Comparison of ENCODE assay signal across 8 cellular contexts in the genomic region with DNA sequence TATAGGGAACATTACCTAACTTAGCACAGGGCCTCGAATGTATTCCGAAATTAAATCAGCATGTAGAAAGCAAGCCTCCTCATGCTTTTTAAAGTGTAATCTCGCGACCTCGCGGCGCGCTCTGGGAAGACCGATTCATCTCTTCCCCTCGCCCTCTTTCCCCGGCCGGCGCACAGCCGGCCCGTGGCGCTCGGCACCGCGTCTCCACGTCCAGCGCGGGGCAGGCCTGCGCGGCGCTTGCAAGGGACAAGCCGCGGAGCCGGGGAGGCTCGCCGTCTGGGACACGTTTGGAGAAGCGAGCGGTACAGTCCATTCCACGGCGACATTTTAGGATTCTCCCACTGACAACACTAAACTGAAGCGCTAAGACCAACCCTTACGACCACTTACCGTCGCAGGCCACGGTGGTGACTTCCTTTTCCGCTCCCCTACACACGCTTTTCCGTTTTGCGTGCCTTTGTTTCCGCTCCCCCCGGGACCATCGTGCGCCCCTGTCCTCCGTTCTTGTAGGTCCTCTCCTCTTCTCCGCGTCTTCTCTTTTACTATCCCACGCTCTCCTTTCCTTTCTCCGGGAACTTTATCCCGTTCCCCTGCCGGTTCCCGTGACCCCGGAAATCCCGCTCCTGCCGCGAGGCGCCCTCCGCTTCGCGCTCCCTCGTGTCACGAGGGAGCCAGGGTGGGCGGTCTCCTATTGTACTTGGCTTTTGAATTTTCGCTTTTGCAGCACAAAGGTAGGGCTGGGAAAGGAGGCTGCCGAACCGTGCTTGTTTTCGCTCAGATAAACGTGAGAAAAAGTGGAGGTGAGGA.
DNase-seq lines count a peak whose midpoint lies in the region; ATAC-seq, FAIRE-seq and TF ChIP-seq lines count a peak whose summit lies in the region.

A gene with protein sequence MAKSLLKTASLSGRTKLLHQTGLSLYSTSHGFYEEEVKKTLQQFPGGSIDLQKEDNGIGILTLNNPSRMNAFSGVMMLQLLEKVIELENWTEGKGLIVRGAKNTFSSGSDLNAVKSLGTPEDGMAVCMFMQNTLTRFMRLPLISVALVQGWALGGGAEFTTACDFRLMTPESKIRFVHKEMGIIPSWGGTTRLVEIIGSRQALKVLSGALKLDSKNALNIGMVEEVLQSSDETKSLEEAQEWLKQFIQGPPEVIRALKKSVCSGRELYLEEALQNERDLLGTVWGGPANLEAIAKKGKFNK (minus strand): TSS at position 664 of the 807 bp plus-strand sequence. CDS start 12,581 bp downstream, outside the sequence.

- no peak for TF ChIP-seq CTCF in astrocyte of the spinal cord (IDR thresholded peaks at IDR 0.05; ENCODE audit: low read depth, low read length)

- peak; percentile 40 for DNase-seq in GM18507 (ENCODE audit: extremely low spot score, insufficient read length, low read depth)
- peak; percentile 55 to 60 for DNase-seq in NCI-H187 (lab: John Stamatoyannopoulos, UW)
- peak; percentile 31 for DNase-seq in T-helper 22 cell (ENCODE audit: low read depth)
- peak; percentile 78 for DNase-seq in astrocyte of the spinal cord (ENCODE audit: low read depth, low spot score)
- DNase-seq in skeletal muscle cell (ENCODE audit: low read depth): peak; percentile 33
- no peak for DNase-seq in NCI-H1048 (lab: John Stamatoyannopoulos, UW)

- ATAC-seq in HG02938 (IDR thresholded peaks at IDR 0.05; ENCODE audit: unreplicated experiment): peak; percentile 61

- in situ Hi-C loops in astrocyte of the spinal cord (cut with HindIII; ENCODE audit: low sequenced_read_pairs): no loop called here

- H3K4me3 ChIP-seq in astrocyte of the spinal cord (ENCODE audit: low read depth, low read length) (peak within 1 kb of the TSS; percentile 88), iPS-11a (ENCODE audit: low read depth, low read length) (peak within 1 kb of the TSS; percentile 96), skeletal muscle cell (ENCODE audit: low read depth, low read length) (peak within 1 kb of the TSS; percentile 87)

- FAIRE-seq in GM18507 (lab: Jason Lieb, UNC): peak; percentile 87
